1 cellular context compared by ENCODE assay signal in genomic region chr15:56667517-56667916, GRCh38.
TF ChIP-seq lines count a peak whose summit lies in the region.

No MANE protein-coding gene starts in this region.

TF ChIP-seq in liver, 16 proteins besides CTCF, POLR2A, EP300 and RAD21 (continued from another document):
- TF ChIP-seq GABPA (IDR thresholded peaks at IDR 0.05 in 1 of 2, conservative IDR thresholded peaks at IDR 0.05 in 1 of 2) (no peak), ATF3 (IDR thresholded peaks at IDR 0.05) (no peak), HNF4A (conservative IDR thresholded peaks at IDR 0.05) (peak; percentile 17 to 28), TAF1 (conservative IDR thresholded peaks at IDR 0.05) (no peak), HNF4G (IDR thresholded peaks at IDR 0.05) (no peak)
